In the genomic region with DNA sequence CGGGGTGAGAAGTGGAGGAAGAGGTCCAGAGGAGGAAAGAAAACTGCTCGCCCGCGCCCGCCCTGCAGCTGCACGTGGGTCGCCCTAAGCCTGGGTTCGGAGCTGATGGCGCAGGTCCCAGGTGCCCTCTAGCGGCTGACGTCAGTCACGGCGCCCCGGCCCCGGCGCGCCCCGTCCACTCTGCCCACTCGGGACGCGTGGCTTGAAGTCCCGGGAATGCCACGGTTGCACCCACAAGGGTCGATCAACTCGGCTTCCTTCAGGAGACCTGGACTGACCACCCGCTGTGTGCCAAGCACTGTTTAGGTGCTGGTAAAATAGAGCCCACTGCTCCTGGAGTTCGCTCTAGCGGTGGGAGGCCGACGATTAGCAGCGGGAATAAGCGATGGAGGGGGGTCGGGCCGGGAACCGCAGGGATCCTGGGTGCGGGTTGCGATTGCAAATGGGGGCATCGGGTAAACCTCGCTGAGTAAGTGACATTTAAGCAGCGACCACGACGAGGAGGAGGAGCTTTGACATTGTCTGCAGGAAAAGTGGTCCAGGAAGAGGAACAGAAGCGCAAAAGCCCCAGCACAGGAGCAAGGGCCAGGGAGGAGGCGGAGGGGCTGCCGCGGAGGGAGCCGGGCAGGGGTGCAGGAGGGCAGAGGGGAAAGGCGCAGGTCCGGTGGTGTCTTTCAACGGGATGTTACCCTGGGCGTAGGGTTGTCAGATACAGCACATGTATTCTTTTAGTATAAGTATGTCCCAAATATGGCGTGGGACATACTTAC, we compare ENCODE assay signal across 8 cellular contexts. TPM values are rescaled to one million over a fixed set of nuclear protein-coding genes. Genes with fewer than 3 reads are reported as not detected.
A peak's percentile ranks its signal among the peaks of the same experiment; 100 is the strongest.
DNase-seq lines count a peak whose midpoint lies in the region; ATAC-seq lines count a peak whose summit lies in the region.

No MANE protein-coding gene starts in this region.

- peak overlapping the region; percentile 41 for H3K4me3 ChIP-seq in mononuclear cell (ENCODE audit: low read length)

- DNase-seq in C1 segment of cervical spinal cord (lab: John Stamatoyannopoulos, UW) = peak in 13 of 14 donors; percentile 43 to 85 (median 75)
- DNase-seq in NCI-H82 treated with DMSO at 0.1 percent for 48 hours (lab: John Stamatoyannopoulos, UW; ENCODE audit: unreplicated experiment) = peak; percentile 47
- peak; percentile 43 for DNase-seq in activated CD8-positive, alpha-beta memory T cell treated with anti-CD3 and anti-CD28 coated beads, Interleukin-2, amount 50 U/mL, for 1 hour (ENCODE audit: extremely low read depth)
- peak; percentile 77 for DNase-seq in epidermal melanocyte (ENCODE audit: insufficient read length, low spot score)
- DNase-seq in stimulated activated CD8-positive, alpha-beta memory T cell treated with anti-CD3 and anti-CD28 coated beads, Interleukin-15, amount 100 ng/mL, for 48 hours (ENCODE audit: low read depth in 2 of 2) = peak; percentile 65 to 67

- H3K4me1 ChIP-seq in mononuclear cell (ENCODE audit: insufficient read depth, low read length) = peaks cover 50% of the 10 kb centered on the region

- H3K27me3 ChIP-seq in mononuclear cell (ENCODE audit: insufficient read depth, low read length) = no peaks in the 10 kb centered on the region

- H3K9me3 ChIP-seq in mononuclear cell (ENCODE audit: low read depth, low read length) = no peaks in the 10 kb centered on the region

- ATAC-seq in GM19324 (IDR thresholded peaks at IDR 0.05; ENCODE audit: low FRiP score, unreplicated experiment) (peak; percentile 60), HG03520 (IDR thresholded peaks at IDR 0.05; ENCODE audit: unreplicated experiment) (peak; percentile 42)

RNA-seq across cellular contexts. Expression of gene ZNF839, which starts 5.1 kb away (rescaled TPM):
- total RNA-seq in mononuclear cell = 12.5 TPM

RNA-seq across cellular contexts. Expression of gene MOK, which starts 9.5 kb away (rescaled TPM):
- total RNA-seq in mononuclear cell = 2.2 TPM

RNA-seq across cellular contexts. Expression of gene CINP, which starts 48.3 kb away (rescaled TPM):
- 20.6 TPM for total RNA-seq in mononuclear cell

RNA-seq across cellular contexts. Expression of gene TECPR2, which starts 48.3 kb away (rescaled TPM):
- total RNA-seq in mononuclear cell = 2.7 TPM

Comparison
In these comparisons a context has a peak if more than half of its experiments do, and no peak if none do; other contexts are left out.
1. Peak in every context shown above with its lines: DNase-seq, ATAC-seq and H3K4me3 ChIP-seq.